In genomic region chr10:15704581-15704968, GRCh38 we compare ENCODE assay signal across 19 cellular contexts. TPM values are rescaled to one million over a fixed set of nuclear protein-coding genes. Genes with fewer than 3 reads are reported as not detected.
"Had no signal": no experiment of that assay in that cellular context is flagged by ENCODE, and none has a peak within 500 bp of the region (broad histone marks: within the 10 kb centered on the region; RNA-seq: fewer than 3 reads in every experiment).

No MANE protein-coding gene starts in this region.

- H3K79me2 ChIP-seq: hepatocyte, parathyroid adenoma had no signal

- DNase-seq: activated CD4-positive, alpha-beta T cell treated with anti-CD3 and anti-CD28 coated beads, Interleukin-2, amount 10 ng/mL, durations not matched to agents 24 days and 14 days; activated CD4-positive, CD25-positive, alpha-beta regulatory T cell; activated CD8-positive, alpha-beta memory T cell treated with anti-CD3 and anti-CD28 coated beads, Interleukin-2, amount 50 U/mL, for 4 hours; activated CD8-positive, alpha-beta T cell treated with anti-CD3 and anti-CD28 coated beads, Interleukin-2, amount 10 ng/mL, durations not matched to agents 7 days and 5 days; activated effector memory CD4-positive, alpha-beta T cell treated with anti-CD3 and anti-CD28 coated beads, Interleukin-2, amount 50 U/mL, for 16 hours; activated T-cell treated with anti-CD3 and anti-CD28 coated beads, Interleukin-2, amount 50 U/mL, for 48 hours; kidney; left ventricle myocardium superior; mucosa of descending colon; naive thymus-derived CD4-positive, alpha-beta T cell; sigmoid colon; stimulated activated CD4-positive, alpha-beta T cell treated with anti-CD3 and anti-CD28 coated beads, Interleukin-2, amount 100 ng/mL, for 24 hours; stomach; T-helper 17 cell had no signal

- H3K36me3 Mint-ChIP-seq: activated naive CD4-positive, alpha-beta T cell treated with anti-CD3 and anti-CD28 coated beads, Interleukin-2, amount 50 U/mL, for 24 hours; memory B cell; naive thymus-derived CD4-positive, alpha-beta T cell had no signal

- H3K36me3 ChIP-seq: breast epithelium, sigmoid colon, stomach had no signal

- H3K4me3 Mint-ChIP-seq: activated CD4-positive, alpha-beta T cell treated with anti-CD3 and anti-CD28 coated beads, Interleukin-2, amount 10 ng/mL, durations not matched to agents 24 days and 14 days; activated CD8-positive, alpha-beta T cell treated with anti-CD3 and anti-CD28 coated beads, Interleukin-2, amount 10 ng/mL, durations not matched to agents 7 days and 5 days; activated naive CD4-positive, alpha-beta T cell treated with anti-CD3 and anti-CD28 coated beads, Interleukin-2, amount 50 U/mL, for 24 hours; memory B cell; naive thymus-derived CD4-positive, alpha-beta T cell; T-helper 17 cell had no signal

- H3K4me1 ChIP-seq: breast epithelium, sigmoid colon, stomach had no signal

- H3K9me3 Mint-ChIP-seq: activated CD4-positive, alpha-beta T cell treated with anti-CD3 and anti-CD28 coated beads, Interleukin-2, amount 10 ng/mL, durations not matched to agents 24 days and 14 days; activated naive CD4-positive, alpha-beta T cell treated with anti-CD3 and anti-CD28 coated beads, Interleukin-2, amount 50 U/mL, for 24 hours had no signal

- H2AFZ ChIP-seq: hepatocyte, parathyroid adenoma had no signal

- H3K4me1 Mint-ChIP-seq: activated CD4-positive, alpha-beta T cell treated with anti-CD3 and anti-CD28 coated beads, Interleukin-2, amount 10 ng/mL, durations not matched to agents 24 days and 14 days; activated naive CD4-positive, alpha-beta T cell treated with anti-CD3 and anti-CD28 coated beads, Interleukin-2, amount 50 U/mL, for 24 hours; memory B cell; T-helper 17 cell had no signal

- H3K27me3 Mint-ChIP-seq: memory B cell had no signal

- H3K4me2 ChIP-seq: hepatocyte had no signal

- H3K27ac Mint-ChIP-seq: activated CD4-positive, alpha-beta T cell treated with anti-CD3 and anti-CD28 coated beads, Interleukin-2, amount 10 ng/mL, durations not matched to agents 24 days and 14 days; activated CD8-positive, alpha-beta T cell treated with anti-CD3 and anti-CD28 coated beads, Interleukin-2, amount 10 ng/mL, durations not matched to agents 7 days and 5 days; activated naive CD4-positive, alpha-beta T cell treated with anti-CD3 and anti-CD28 coated beads, Interleukin-2, amount 50 U/mL, for 24 hours; memory B cell; naive thymus-derived CD4-positive, alpha-beta T cell; T-helper 17 cell had no signal

- ATAC-seq: activated CD8-positive, alpha-beta T cell treated with anti-CD3 and anti-CD28 coated beads, Interleukin-2, amount 10 ng/mL, durations not matched to agents 7 days and 5 days; left ventricle myocardium superior; mucosa of descending colon; naive thymus-derived CD4-positive, alpha-beta T cell; T-helper 17 cell had no signal

- H3K27me3 ChIP-seq: breast epithelium, hepatocyte, sigmoid colon, stomach had no signal

- H3K4me3 ChIP-seq: breast epithelium, hepatocyte, mucosa of descending colon, sigmoid colon, stomach had no signal

- H3K27ac ChIP-seq: breast epithelium, hepatocyte, parathyroid adenoma, sigmoid colon, stomach had no signal

- H3K9ac ChIP-seq: parathyroid adenoma had no signal

- H3K9me3 ChIP-seq: breast epithelium, mucosa of descending colon, sigmoid colon, stomach had no signal

RNA-seq across cellular contexts. Expression of gene ITGA8, which starts 15.1 kb away (rescaled TPM):
- total RNA-seq: activated CD4-positive, alpha-beta T cell treated with anti-CD3 and anti-CD28 coated beads, Interleukin-2, amount 10 ng/mL, durations not matched to agents 24 days and 14 days; activated CD8-positive, alpha-beta T cell treated with anti-CD3 and anti-CD28 coated beads, Interleukin-2, amount 10 ng/mL, durations not matched to agents 7 days and 5 days; naive thymus-derived CD4-positive, alpha-beta T cell; T-helper 17 cell had no signal
- polyA plus RNA-seq: naive thymus-derived CD4-positive, alpha-beta T cell had no signal
